In genomic region chr11:62340269-62340901, GRCh38 we compare ENCODE assay signal across 1 cellular context.
TF ChIP-seq lines count a peak whose summit lies in the region.

No MANE protein-coding gene starts in this region.

TF ChIP-seq in HepG2, 621 proteins besides CTCF, POLR2A, EP300 and RAD21 (continued from another document and continues in another):
- TF ChIP-seq ZHX2 (IDR thresholded peaks at IDR 0.05; ENCODE audit: low read depth) (no peak), ZHX2 (CRISPR knock-in tag; IDR thresholded peaks at IDR 0.05; ENCODE audit: borderline replicate concordance) (no peak), PHF8 (CRISPR knock-in tag; IDR thresholded peaks at IDR 0.05) (no peak), SOX13 (IDR thresholded peaks at IDR 0.05) (no peak), SOX13 (CRISPR knock-in tag; conservative IDR thresholded peaks at IDR 0.05 in 1 of 2, IDR thresholded peaks at IDR 0.05 in 1 of 2) (peak in 1 of 2 experiments; percentile 55; a peak in 2 of 4 replicates), YEATS4 (CRISPR knock-in tag; IDR thresholded peaks at IDR 0.05; ENCODE audit: borderline replicate concordance) (no peak), JUNB (CRISPR knock-in tag; IDR thresholded peaks at IDR 0.05; ENCODE audit: borderline replicate concordance) (no peak), ZNF431 (CRISPR knock-in tag; IDR thresholded peaks at IDR 0.05; ENCODE audit: borderline replicate concordance, low read depth) (no peak), ARNT2 (CRISPR knock-in tag; IDR thresholded peaks at IDR 0.05; ENCODE audit: low read depth) (no peak), ZNF317 (CRISPR knock-in tag; IDR thresholded peaks at IDR 0.05) (0 out of 2 replicates have a peak, but pooled peaks have one; percentile 53), SMAD1 (CRISPR knock-in tag; IDR thresholded peaks at IDR 0.05; ENCODE audit: borderline replicate concordance, low read depth) (no peak), ZNF737 (CRISPR knock-in tag; IDR thresholded peaks at IDR 0.05; ENCODE audit: borderline replicate concordance) (no peak), POLR2G (IDR thresholded peaks at IDR 0.05; ENCODE audit: low read depth, low read length) (no peak), ZGPAT (CRISPR knock-in tag; IDR thresholded peaks at IDR 0.05) (0 out of 2 replicates have a peak, but pooled peaks have one; percentile 26), HNRNPLL (IDR thresholded peaks at IDR 0.05; ENCODE audit: low read depth, low read length, poor library complexity, severe bottlenecking) (no peak), RELA (CRISPR knock-in tag; IDR thresholded peaks at IDR 0.05) (no peak), KAT8 (CRISPR knock-in tag; IDR thresholded peaks at IDR 0.05) (peak; percentile 12; the same call in 1 of the 2 replicates), RFXANK (CRISPR knock-in tag; IDR thresholded peaks at IDR 0.05) (no peak), ZNF460 (CRISPR knock-in tag; IDR thresholded peaks at IDR 0.05; ENCODE audit: borderline replicate concordance) (no peak), NR2F1 (CRISPR knock-in tag; IDR thresholded peaks at IDR 0.05) (peak in 1 of 2 experiments; percentile 8; a peak in 1 of 4 replicates), E2F5 (CRISPR knock-in tag; conservative IDR thresholded peaks at IDR 0.05) (no peak), NRL (CRISPR knock-in tag; IDR thresholded peaks at IDR 0.05; ENCODE audit: borderline replicate concordance) (no peak), ZNF501 (CRISPR knock-in tag; IDR thresholded peaks at IDR 0.05) (peak; percentile 65; the same call in 1 of the 2 replicates), ZNF33B (CRISPR knock-in tag; IDR thresholded peaks at IDR 0.05) (no peak), ZNF205 (CRISPR knock-in tag; IDR thresholded peaks at IDR 0.05) (no peak), SALL1 (CRISPR knock-in tag; IDR thresholded peaks at IDR 0.05) (peak; percentile 29; the same call in 1 of the 2 replicates), ZSCAN22 (CRISPR knock-in tag; IDR thresholded peaks at IDR 0.05) (no peak), PAWR (CRISPR knock-in tag; IDR thresholded peaks at IDR 0.05; ENCODE audit: borderline replicate concordance) (no peak), CENPT (CRISPR knock-in tag; IDR thresholded peaks at IDR 0.05; ENCODE audit: low read depth) (no peak), ONECUT2 (CRISPR knock-in tag; IDR thresholded peaks at IDR 0.05) (no peak), ZNF256 (CRISPR knock-in tag; conservative IDR thresholded peaks at IDR 0.05) (no peak), THAP11 (CRISPR knock-in tag; IDR thresholded peaks at IDR 0.05) (no peak), ZNF30 (CRISPR knock-in tag; IDR thresholded peaks at IDR 0.05) (no peak), PHF20 (CRISPR knock-in tag; IDR thresholded peaks at IDR 0.05) (no peak), ELF4 (CRISPR knock-in tag; IDR thresholded peaks at IDR 0.05; ENCODE audit: borderline replicate concordance) (0 out of 2 replicates have a peak, but pooled peaks have one; percentile 24), ZBED4 (CRISPR knock-in tag; IDR thresholded peaks at IDR 0.05; ENCODE audit: borderline replicate concordance) (no peak), ZNF749 (CRISPR knock-in tag; IDR thresholded peaks at IDR 0.05; ENCODE audit: borderline replicate concordance) (no peak), MTA1 (CRISPR knock-in tag; IDR thresholded peaks at IDR 0.05; ENCODE audit: borderline replicate concordance) (no peak), ZNF879 (CRISPR knock-in tag; IDR thresholded peaks at IDR 0.05) (no peak), MXD4 (CRISPR knock-in tag; IDR thresholded peaks at IDR 0.05) (no peak), KLF12 (CRISPR knock-in tag; IDR thresholded peaks at IDR 0.05; ENCODE audit: borderline replicate concordance) (no peak), PRMT3 (CRISPR knock-in tag; IDR thresholded peaks at IDR 0.05; ENCODE audit: borderline replicate concordance, low read depth) (no peak), ZNF670 (CRISPR knock-in tag; IDR thresholded peaks at IDR 0.05; ENCODE audit: borderline replicate concordance) (no peak), ISL2 (CRISPR knock-in tag; IDR thresholded peaks at IDR 0.05) (peak; percentile 49), EED (CRISPR knock-in tag; IDR thresholded peaks at IDR 0.05) (no peak)
- TF ChIP-seq, protein P1, sequence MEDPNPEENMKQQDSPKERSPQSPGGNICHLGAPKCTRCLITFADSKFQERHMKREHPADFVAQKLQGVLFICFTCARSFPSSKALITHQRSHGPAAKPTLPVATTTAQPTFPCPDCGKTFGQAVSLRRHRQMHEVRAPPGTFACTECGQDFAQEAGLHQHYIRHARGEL (CRISPR knock-in tag; IDR thresholded peaks at IDR 0.05) = no peak
- TF ChIP-seq, protein P2, sequence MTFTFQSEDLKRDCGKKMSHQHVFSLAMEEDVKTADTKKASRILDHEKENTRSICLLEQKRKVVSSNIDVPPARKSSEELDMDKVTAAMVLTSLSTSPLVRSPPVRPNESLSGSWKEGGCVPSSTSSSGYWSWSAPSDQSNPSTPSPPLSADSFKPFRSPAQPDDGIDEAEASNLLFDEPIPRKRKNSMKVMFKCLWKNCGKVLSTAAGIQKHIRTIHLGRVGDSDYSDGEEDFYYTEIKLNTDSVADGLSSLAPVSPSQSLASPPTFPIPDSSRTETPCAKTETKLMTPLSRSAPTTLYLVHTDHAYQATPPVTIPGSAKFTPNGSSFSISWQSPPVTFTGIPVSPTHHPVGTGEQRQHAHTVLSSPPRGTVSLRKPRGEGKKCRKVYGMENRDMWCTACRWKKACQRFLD (CRISPR knock-in tag; IDR thresholded peaks at IDR 0.05; ENCODE audit: borderline replicate concordance) = no peak
- TF ChIP-seq, protein P3, sequence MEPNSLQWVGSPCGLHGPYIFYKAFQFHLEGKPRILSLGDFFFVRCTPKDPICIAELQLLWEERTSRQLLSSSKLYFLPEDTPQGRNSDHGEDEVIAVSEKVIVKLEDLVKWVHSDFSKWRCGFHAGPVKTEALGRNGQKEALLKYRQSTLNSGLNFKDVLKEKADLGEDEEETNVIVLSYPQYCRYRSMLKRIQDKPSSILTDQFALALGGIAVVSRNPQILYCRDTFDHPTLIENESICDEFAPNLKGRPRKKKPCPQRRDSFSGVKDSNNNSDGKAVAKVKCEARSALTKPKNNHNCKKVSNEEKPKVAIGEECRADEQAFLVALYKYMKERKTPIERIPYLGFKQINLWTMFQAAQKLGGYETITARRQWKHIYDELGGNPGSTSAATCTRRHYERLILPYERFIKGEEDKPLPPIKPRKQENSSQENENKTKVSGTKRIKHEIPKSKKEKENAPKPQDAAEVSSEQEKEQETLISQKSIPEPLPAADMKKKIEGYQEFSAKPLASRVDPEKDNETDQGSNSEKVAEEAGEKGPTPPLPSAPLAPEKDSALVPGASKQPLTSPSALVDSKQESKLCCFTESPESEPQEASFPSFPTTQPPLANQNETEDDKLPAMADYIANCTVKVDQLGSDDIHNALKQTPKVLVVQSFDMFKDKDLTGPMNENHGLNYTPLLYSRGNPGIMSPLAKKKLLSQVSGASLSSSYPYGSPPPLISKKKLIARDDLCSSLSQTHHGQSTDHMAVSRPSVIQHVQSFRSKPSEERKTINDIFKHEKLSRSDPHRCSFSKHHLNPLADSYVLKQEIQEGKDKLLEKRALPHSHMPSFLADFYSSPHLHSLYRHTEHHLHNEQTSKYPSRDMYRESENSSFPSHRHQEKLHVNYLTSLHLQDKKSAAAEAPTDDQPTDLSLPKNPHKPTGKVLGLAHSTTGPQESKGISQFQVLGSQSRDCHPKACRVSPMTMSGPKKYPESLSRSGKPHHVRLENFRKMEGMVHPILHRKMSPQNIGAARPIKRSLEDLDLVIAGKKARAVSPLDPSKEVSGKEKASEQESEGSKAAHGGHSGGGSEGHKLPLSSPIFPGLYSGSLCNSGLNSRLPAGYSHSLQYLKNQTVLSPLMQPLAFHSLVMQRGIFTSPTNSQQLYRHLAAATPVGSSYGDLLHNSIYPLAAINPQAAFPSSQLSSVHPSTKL (CRISPR knock-in tag; IDR thresholded peaks at IDR 0.05) = peak; percentile 69
